13 cellular contexts compared by ENCODE assay signal in the genomic region with DNA sequence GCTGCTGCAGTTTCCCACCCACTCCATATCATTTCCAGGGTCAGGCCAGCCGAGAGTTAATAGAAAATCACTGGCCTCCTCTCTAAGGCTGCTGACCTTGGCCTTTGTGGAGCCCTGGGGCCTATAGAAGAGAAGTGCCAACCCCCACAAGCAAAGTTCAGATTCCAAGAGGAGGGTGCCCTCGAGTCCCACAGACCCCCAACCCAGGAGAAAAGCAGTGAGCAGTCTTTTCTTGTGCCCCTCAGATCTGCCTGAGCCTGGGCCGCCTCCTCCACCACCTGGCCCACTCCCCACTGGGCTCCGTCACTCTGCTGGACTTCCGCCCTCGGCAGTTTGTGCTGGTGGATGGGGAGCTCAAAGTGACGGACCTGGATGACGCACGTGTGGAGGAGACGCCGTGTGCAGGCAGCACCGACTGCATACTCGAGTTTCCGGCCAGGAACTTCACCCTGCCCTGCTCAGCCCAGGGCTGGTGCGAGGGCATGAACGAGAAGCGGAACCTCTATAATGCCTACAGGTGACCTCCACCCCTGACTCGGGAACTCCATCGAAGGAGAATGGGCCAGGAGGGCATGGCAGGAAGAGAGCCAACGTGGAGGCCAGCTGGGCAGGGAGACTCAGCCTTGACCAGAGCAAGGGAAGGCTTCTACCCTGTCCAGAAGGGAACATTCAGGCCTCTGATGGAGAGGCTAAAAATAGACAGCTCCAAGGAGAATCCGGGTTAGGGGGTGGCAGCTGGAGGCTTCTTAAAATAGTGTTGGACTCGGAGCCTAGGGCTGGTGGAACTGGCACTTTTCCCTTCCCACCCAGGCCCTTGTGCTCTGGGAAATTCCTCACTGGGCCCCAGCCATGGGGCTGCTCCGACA. TPM values are rescaled to one million over a fixed set of nuclear protein-coding genes. Genes with fewer than 3 reads are reported as not detected.
A peak's percentile ranks its signal among the peaks of the same experiment; 100 is the strongest.
DNase-seq lines count a peak whose midpoint lies in the region; ATAC-seq and TF ChIP-seq lines count a peak whose summit lies in the region.
"Had no signal": no experiment of that assay in that cellular context is flagged by ENCODE, and none has a peak within 500 bp of the region (broad histone marks: within the 10 kb centered on the region; RNA-seq: fewer than 3 reads in every experiment).

No MANE protein-coding gene starts in this region.

- peaks cover 58% of the 10 kb centered on the region for H3K36me3 ChIP-seq in HUES48 (ENCODE audit: control insufficient read depth, insufficient read depth, low read length)
- H3K36me3 ChIP-seq in mucosa of descending colon (ENCODE audit: low read depth) = no peaks in the 10 kb centered on the region
- H3K36me3 ChIP-seq in stomach = peaks cover 6 to 37% (median 29%) of the 10 kb centered on the region in 4 donors

- H3K4me1 ChIP-seq in HUES48 (ENCODE audit: control insufficient read depth, insufficient read depth, low read length) (peaks cover 31% of the 10 kb centered on the region), mucosa of descending colon (ENCODE audit: low read depth) (peaks cover 58% of the 10 kb centered on the region), stomach (peaks cover 24 to 88% (median 63%) of the 10 kb centered on the region in 4 donors)

- TF ChIP-seq CTCF in fibroblast of villous mesenchyme (IDR thresholded peaks at IDR 0.05; ENCODE audit: insufficient read depth, low read depth, low read length) (no peak), mucosa of descending colon (IDR thresholded peaks at IDR 0.05) (no peak), stomach (IDR thresholded peaks at IDR 0.05) (no peak)

- peak; percentile 50 for DNase-seq in fibroblast of villous mesenchyme (ENCODE audit: low read depth)
- peak; percentile 48 to 71 (median 67) for DNase-seq in mucosa of descending colon
- no peak for DNase-seq in stomach
- no peak for DNase-seq in HEK293T (ENCODE audit: extremely low spot score)
- DNase-seq in stimulated activated CD4-positive, alpha-beta T cell treated with anti-CD3 and anti-CD28 coated beads, Interleukin-4, amount 100 ng/mL, for 24 hours = no peak
- DNase-seq: activated CD8-positive, alpha-beta memory T cell treated with anti-CD3 and anti-CD28 coated beads, Interleukin-2, amount 50 U/mL, for 48 hours; NCI-H1092; OCI-M1; T1000 had no signal

- H3K27me3 ChIP-seq in HUES48 (ENCODE audit: control insufficient read depth, insufficient read depth, low read length) (peaks cover 8% of the 10 kb centered on the region), stomach (peaks cover 0 to 6% (median 0%) of the 10 kb centered on the region in 3 donors)

- POLR2A ChIA-PET in HEK293T (lab: Yijun Ruan, JAX) = no interaction called here

- WGBS in stomach, 5 donors = 68 to 77% (median 71%) methylated on average over 23 of the region's 23 CpGs

- no peak for TF ChIP-seq POLR2A in stomach (IDR thresholded peaks at IDR 0.05)

- H3K4me3 ChIP-seq in HUES48 (ENCODE audit: low read depth, low read length) (no peak overlapping the region), fibroblast of villous mesenchyme (ENCODE audit: low read depth, low read length) (peak overlapping the region; percentile 49), mucosa of descending colon (no peak overlapping the region), stomach (no peak overlapping the region)

- H3K9ac ChIP-seq in HUES48 (ENCODE audit: low read depth, low read length) = no peak overlapping the region

- H3K9me3 ChIP-seq in HUES48 (ENCODE audit: control insufficient read depth, insufficient read depth, low read length) (no peaks in the 10 kb centered on the region), mucosa of descending colon (no peaks in the 10 kb centered on the region), stomach (no peaks in the 10 kb centered on the region)

- TF ChIP-seq EP300 in stomach (IDR thresholded peaks at IDR 0.05) = peak; percentile 79

- CTCF ChIA-PET in HEK293T (lab: Yijun Ruan, JAX) = no interaction called here

- ATAC-seq in mucosa of descending colon (peak; percentile 40), HG03139 (IDR thresholded peaks at IDR 0.05; ENCODE audit: unreplicated experiment) (no peak), GM18909 (IDR thresholded peaks at IDR 0.05; ENCODE audit: poor library complexity, unreplicated experiment) (no peak)

- peak overlapping the region; percentile 34 for H3K27ac ChIP-seq in HUES48 (ENCODE audit: low read depth, low read length)
- H3K27ac ChIP-seq in stomach = peak overlapping the region in 4 of 5 donors; percentile 80 to 90 (median 86)

- intact Hi-C loops in mucosa of descending colon (cut with DNase I, micrococcal nuclease) = no loop called here
- intact Hi-C loops in stomach (cut with DNase I; ENCODE audit: low total_unique reads) = no loop called here

TF ChIP-seq in HEK293T, 16 proteins besides CTCF, POLR2A, EP300 and RAD21:
- TF ChIP-seq TARDBP (IDR thresholded peaks at IDR 0.05) (no peak), ELF4 (IDR thresholded peaks at IDR 0.05) (no peak), SUZ12 (IDR thresholded peaks at IDR 0.05) (no peak), LEF1 (IDR thresholded peaks at IDR 0.05; ENCODE audit: borderline replicate concordance) (no peak), FOXM1 (IDR thresholded peaks at IDR 0.05; ENCODE audit: borderline replicate concordance) (no peak), CTBP1 (IDR thresholded peaks at IDR 0.05; ENCODE audit: borderline replicate concordance) (no peak)
TF ChIP-seq in HEK293T: peak in this region for 0.

RNA-seq across cellular contexts. Expression of a gene that starts 6.2 kb away (rescaled TPM):
- total RNA-seq in fibroblast of villous mesenchyme (8.2 and 31.2 TPM in 2 replicates), mucosa of descending colon (10 to 100 TPM; 79.3 to 88.8 (median 80.7) TPM), stomach (100 to 1,000 TPM in 1 of 5 donors, 10 to 100 TPM in 4; 25.1 to 176 (median 66.8) TPM)
- polyA plus RNA-seq in stomach = 10 to 100 TPM; 15.4 to 36.4 (median 31.7) TPM
- polyA plus RNA-seq: keratinocyte had no signal

Comparison
In these comparisons a context has a peak if more than half of its experiments do, and no peak if none do; other contexts are left out.
1. DNase-seq: peak in fibroblast of villous mesenchyme (single experiment) and mucosa of descending colon (3 of 3); none in stomach (single experiment), HEK293T (single experiment) and stimulated activated CD4-positive, alpha-beta T cell treated with anti-CD3 and anti-CD28 coated beads, Interleukin-4, amount 100 ng/mL, for 24 hours (single experiment).